Comparison of ENCODE assay signal across 16 cellular contexts in the genomic region with DNA sequence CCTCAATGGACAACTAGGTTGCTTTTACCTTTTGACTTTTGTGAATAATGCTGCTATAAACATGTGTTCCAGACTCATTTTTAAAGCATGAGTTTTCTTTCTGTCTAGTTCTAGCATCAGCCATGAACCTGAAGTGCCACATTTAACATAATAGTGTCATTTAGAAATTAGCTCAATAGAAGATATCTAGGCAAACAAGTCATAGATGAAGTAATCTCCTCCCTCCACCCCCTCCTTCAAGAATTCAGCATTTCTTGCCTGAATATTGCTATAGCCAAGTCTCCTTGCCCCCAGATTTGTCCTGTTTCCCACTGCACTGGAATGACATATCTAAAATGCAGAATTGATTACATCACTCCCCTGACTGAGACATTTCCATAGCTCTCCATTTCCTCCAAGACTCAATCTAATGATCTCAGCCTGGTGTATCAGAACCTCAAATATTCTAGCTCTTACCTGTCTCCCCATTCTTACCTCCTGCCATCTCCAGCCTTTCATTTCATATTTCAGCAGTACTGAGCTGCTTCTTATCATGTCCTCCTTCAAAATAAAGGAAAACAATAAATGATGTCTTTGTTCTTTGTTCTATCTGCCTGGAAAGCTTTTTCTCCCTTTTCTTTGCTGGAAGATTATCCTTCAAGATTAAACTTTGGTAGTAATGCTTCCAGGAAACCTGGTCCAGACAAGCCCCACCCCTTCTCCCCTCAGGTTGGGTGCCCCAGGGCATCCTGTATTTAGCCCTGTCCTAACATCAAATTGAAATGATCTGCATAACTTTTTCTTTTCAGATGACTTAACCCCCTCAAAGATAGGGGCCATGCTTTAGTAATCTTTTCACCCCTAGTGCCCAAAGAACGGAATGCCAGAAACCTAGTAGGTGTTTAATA.
DNase-seq lines count a peak whose midpoint lies in the region; ATAC-seq and TF ChIP-seq lines count a peak whose summit lies in the region.
"Had no signal": no experiment of that assay in that cellular context is flagged by ENCODE, and none has a peak within 500 bp of the region (broad histone marks: within the 10 kb centered on the region; RNA-seq: fewer than 3 reads in every experiment).

No MANE protein-coding gene starts in this region.

- no peak overlapping the region for H3K27ac Mint-ChIP-seq in stimulated activated memory B cell treated with anti-CD40 and anti-IgM and Interleukin-4, amounts not matched to agents 10 μg/mL and 1 μg/mL and 100 μg/mL, for 72 hours

- TF ChIP-seq EP300 in suprapubic skin (IDR thresholded peaks at IDR 0.05): no peak

- peaks cover 5% of the 10 kb centered on the region for H3K4me1 ChIP-seq in mammary epithelial cell (ENCODE audit: insufficient read depth, low read length)
- H3K4me1 ChIP-seq in breast epithelium: peaks cover 0 to 5% of the 10 kb centered on the region in 2 donors
- H3K4me1 ChIP-seq in foreskin keratinocyte: no peaks in the 10 kb centered on the region
- H3K4me1 ChIP-seq in trophoblast cell (ENCODE audit: control insufficient read depth in 1 of 2, insufficient read depth in 2 of 2, low read length in 2 of 2): peaks cover 0 to 2% of the 10 kb centered on the region in 2 experiments
- peaks cover 4% of the 10 kb centered on the region for H3K4me1 ChIP-seq in suprapubic skin
- H3K4me1 ChIP-seq: BLaER1, Caco-2 had no signal

- H3K9me3 Mint-ChIP-seq in stimulated activated memory B cell treated with anti-CD40 and anti-IgM and Interleukin-4, amounts not matched to agents 10 μg/mL and 1 μg/mL and 100 μg/mL, for 72 hours: peaks cover 33% of the 10 kb centered on the region

- in situ Hi-C loops in mammary epithelial cell (cut with MboI; ENCODE audit: low sequenced_read_pairs in 2 of 2): no loop called here

- H3K27ac ChIP-seq in mammary epithelial cell (ENCODE audit: insufficient read depth, low read depth, low read length): no peak overlapping the region
- peak overlapping the region in 1 of 2 donors; percentile 21 for H3K27ac ChIP-seq in breast epithelium
- no peak overlapping the region for H3K27ac ChIP-seq in foreskin keratinocyte
- H3K27ac ChIP-seq in trophoblast cell (ENCODE audit: low read depth, low read length): no peak overlapping the region
- no peak overlapping the region for H3K27ac ChIP-seq in suprapubic skin
- H3K27ac ChIP-seq: BLaER1, GM23248 had no signal

- H3K4me3 ChIP-seq in mammary epithelial cell (replicated peaks in 1 of 3; ENCODE audit: insufficient read depth in 1 of 3, low read depth in 2 of 3, low read length in 3 of 3) (no peak overlapping the region), breast epithelium (no peak overlapping the region), trophoblast cell (ENCODE audit: low read depth, low read length) (no peak overlapping the region), suprapubic skin (no peak overlapping the region)
- H3K4me3 ChIP-seq: BLaER1, GM23248 had no signal

- no peaks in the 10 kb centered on the region for H3K79me2 ChIP-seq in mammary epithelial cell (ENCODE audit: insufficient read depth, low read length)
- H3K79me2 ChIP-seq in trophoblast cell (ENCODE audit: control insufficient read depth, insufficient read depth, low read length, poor library complexity): no peaks in the 10 kb centered on the region

- 100% methylated on average over 1 of the region's 1 CpG for WGBS in mammary epithelial cell (ENCODE audit: low coverage, missing lambda C conversion rate)
- no CpG with 5 or more reads among the region's 1 CpG for WGBS in trophoblast cell (ENCODE audit: extremely low coverage, insufficient coverage, insufficient read length)
- 86% methylated on average over 1 of the region's 1 CpG for WGBS in suprapubic skin

- ATAC-seq in foreskin keratinocyte: no peak
- no peak for ATAC-seq in stimulated activated memory B cell treated with anti-CD40 and anti-IgM and Interleukin-4, amounts not matched to agents 10 μg/mL and 1 μg/mL and 100 μg/mL, for 72 hours
- ATAC-seq: HCT116 had no signal

- no peaks in the 10 kb centered on the region for H4K20me1 ChIP-seq in mammary epithelial cell (ENCODE audit: insufficient read depth, low read length)
- H4K20me1 ChIP-seq: BLaER1 had no signal

- no peak overlapping the region for H4K8ac ChIP-seq in trophoblast cell (ENCODE audit: low read depth, low read length)

- no peak overlapping the region for H2BK12ac ChIP-seq in trophoblast cell (ENCODE audit: low read length)

- H3K14ac ChIP-seq in trophoblast cell (ENCODE audit: low read length): no peak overlapping the region

- H3K36me3 ChIP-seq in mammary epithelial cell (ENCODE audit: insufficient read depth, low read length) (no peaks in the 10 kb centered on the region), breast epithelium (no peaks in the 10 kb centered on the region), trophoblast cell (ENCODE audit: control insufficient read depth in 1 of 2, insufficient read depth in 2 of 2, low read length in 2 of 2) (no peaks in the 10 kb centered on the region), suprapubic skin (no peaks in the 10 kb centered on the region)
- H3K36me3 ChIP-seq: BLaER1 had no signal

- dilution Hi-C loops in mammary epithelial cell (cut with HindIII; ENCODE audit: low sequenced_read_pairs): no loop called here

- H2BK5ac ChIP-seq in trophoblast cell (ENCODE audit: low read depth, low read length, poor library complexity): no peak overlapping the region

- CTCF ChIA-PET in mammary epithelial cell (lab: Charles Lee; ENCODE audit: low non-redundant PET): no interaction called here

- H3K18ac ChIP-seq in trophoblast cell (ENCODE audit: low read length): no peak overlapping the region

- intact Hi-C loops in mammary epithelial cell (cut with micrococcal nuclease) (no loop called here), breast epithelium (cut with DNase I; ENCODE audit: low total_unique reads) (no loop called here)

- H3K27me3 ChIP-seq in mammary epithelial cell (ENCODE audit: insufficient read depth, low read length): no peaks in the 10 kb centered on the region
- no peaks in the 10 kb centered on the region for H3K27me3 ChIP-seq in breast epithelium
- no peaks in the 10 kb centered on the region for H3K27me3 ChIP-seq in foreskin keratinocyte
- H3K27me3 ChIP-seq in trophoblast cell (ENCODE audit: insufficient read depth, low read length): no peaks in the 10 kb centered on the region
- H3K27me3 ChIP-seq in suprapubic skin: no peaks in the 10 kb centered on the region
- H3K27me3 ChIP-seq: BLaER1 had no signal

- DNase-seq in mammary epithelial cell (no peak), breast epithelium (ENCODE audit: low spot score in 2 of 2) (no peak), astrocyte of the hippocampus (ENCODE audit: low read depth, low spot score) (peak; percentile 26), foreskin keratinocyte (peak; percentile 30 to 55), trophoblast cell (peak; percentile 69 to 76), suprapubic skin (ENCODE audit: low spot score in 2 of 2) (no peak), NCI-H1105 (lab: John Stamatoyannopoulos, UW) (no peak)
- DNase-seq: 8988T; AML-193; Caco-2; CD8-positive, alpha-beta memory T cell; DMS53; GM23248 had no signal

- H3K9ac ChIP-seq in mammary epithelial cell (ENCODE audit: insufficient read depth, low read length): no peak overlapping the region
- no peak overlapping the region for H3K9ac ChIP-seq in trophoblast cell (ENCODE audit: low read length)
- H3K9ac ChIP-seq: BLaER1, GM23248 had no signal

- TF ChIP-seq POLR2A in breast epithelium (IDR thresholded peaks at IDR 0.05): no peak
- no peak for TF ChIP-seq POLR2A in suprapubic skin (IDR thresholded peaks at IDR 0.05)

- no peak overlapping the region for H3K4me3 Mint-ChIP-seq in stimulated activated memory B cell treated with anti-CD40 and anti-IgM and Interleukin-4, amounts not matched to agents 10 μg/mL and 1 μg/mL and 100 μg/mL, for 72 hours
- H3K4me3 Mint-ChIP-seq: CD8-positive, alpha-beta memory T cell had no signal

- no peaks in the 10 kb centered on the region for H3K79me1 ChIP-seq in trophoblast cell (ENCODE audit: low read length)

- H2BK120ac ChIP-seq in trophoblast cell (ENCODE audit: insufficient read depth, low read length, poor library complexity): no peak overlapping the region

- H3K23ac ChIP-seq in trophoblast cell (ENCODE audit: low read length): no peak overlapping the region

- H3K4ac ChIP-seq in trophoblast cell (ENCODE audit: low read depth, low read length): no peak overlapping the region

- H3K9me3 ChIP-seq in mammary epithelial cell (replicated peaks; ENCODE audit: insufficient read depth, low read length) (peaks cover 12% of the 10 kb centered on the region), breast epithelium (peaks cover 10 to 28% of the 10 kb centered on the region in 2 donors), trophoblast cell (ENCODE audit: insufficient read depth, low read depth, low read length) (peaks cover 2% of the 10 kb centered on the region), suprapubic skin (no peaks in the 10 kb centered on the region)
- H3K9me3 ChIP-seq: Caco-2 had no signal

- TF ChIP-seq CTCF in mammary epithelial cell (conservative IDR thresholded peaks at IDR 0.05 in 1 of 2, IDR thresholded peaks at IDR 0.05 in 1 of 2; ENCODE audit: extremely low read depth in 1 of 2, insufficient read depth in 1 of 2, low read depth in 1 of 2, low read length in 2 of 2) (no peak), breast epithelium (IDR thresholded peaks at IDR 0.05) (no peak), foreskin keratinocyte (conservative IDR thresholded peaks at IDR 0.05) (no peak), suprapubic skin (IDR thresholded peaks at IDR 0.05) (no peak)

- no peak overlapping the region for H3K4me2 ChIP-seq in mammary epithelial cell (ENCODE audit: insufficient read depth, low read depth, low read length)
- H3K4me2 ChIP-seq in trophoblast cell (ENCODE audit: low read length): no peak overlapping the region
- H3K4me2 ChIP-seq: BLaER1 had no signal

- BruUV-seq in mammary epithelial cell (replicated peaks; lab: Mats Ljungman, UMichigan): no TSS peak

- no peak overlapping the region for H4K91ac ChIP-seq in trophoblast cell (ENCODE audit: low read depth, low read length)

- no peak overlapping the region for H4K12ac ChIP-seq in trophoblast cell (ENCODE audit: low read depth, low read length)

- peaks cover 17% of the 10 kb centered on the region for H3K27me3 Mint-ChIP-seq in stimulated activated memory B cell treated with anti-CD40 and anti-IgM and Interleukin-4, amounts not matched to agents 10 μg/mL and 1 μg/mL and 100 μg/mL, for 72 hours

- H3K36me3 Mint-ChIP-seq in stimulated activated memory B cell treated with anti-CD40 and anti-IgM and Interleukin-4, amounts not matched to agents 10 μg/mL and 1 μg/mL and 100 μg/mL, for 72 hours: peaks cover 24% of the 10 kb centered on the region

- H3K4me1 Mint-ChIP-seq in stimulated activated memory B cell treated with anti-CD40 and anti-IgM and Interleukin-4, amounts not matched to agents 10 μg/mL and 1 μg/mL and 100 μg/mL, for 72 hours: no peaks in the 10 kb centered on the region
- H3K4me1 Mint-ChIP-seq: CD8-positive, alpha-beta memory T cell had no signal

- peak overlapping the region; percentile 12 for H2AFZ ChIP-seq in mammary epithelial cell (ENCODE audit: low read depth, low read length)
- no peak overlapping the region for H2AFZ ChIP-seq in trophoblast cell (ENCODE audit: insufficient read depth, low read length, poor library complexity)
- H2AFZ ChIP-seq: GM23248 had no signal

- H2AK5ac ChIP-seq in trophoblast cell (ENCODE audit: low read length): no peak overlapping the region

Comparison
In these comparisons a context has a peak if more than half of its experiments do, and no peak if none do; other contexts are left out.
1. DNase-seq: peak in astrocyte of the hippocampus (single experiment), foreskin keratinocyte (2 of 2) and trophoblast cell (2 of 2); none in mammary epithelial cell (single experiment), breast epithelium (0 of 2), suprapubic skin (0 of 2) and NCI-H1105 (single experiment).